10 cellular contexts compared by ENCODE assay signal in the genomic region with DNA sequence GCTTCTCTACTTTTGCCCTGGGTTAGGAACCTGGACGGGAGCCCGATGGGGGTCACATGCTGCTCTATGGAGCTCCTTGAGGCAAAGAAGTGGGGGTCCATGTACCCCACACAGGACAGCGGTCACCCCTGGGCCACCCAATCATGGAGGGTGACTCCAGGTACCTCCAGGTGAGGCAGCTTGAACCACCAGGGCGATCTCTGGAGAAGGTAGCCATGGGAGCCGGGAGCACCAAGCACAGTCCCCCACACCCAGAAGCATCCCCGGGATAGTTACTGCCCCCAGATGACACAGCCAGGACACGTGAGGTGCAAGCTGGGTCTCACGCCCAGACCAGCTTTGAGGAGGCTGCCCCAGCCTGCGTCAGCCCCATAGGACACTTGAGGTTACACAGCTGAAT. TPM values are rescaled to one million over a fixed set of nuclear protein-coding genes. Genes with fewer than 3 reads are reported as not detected.
"Had no signal": no experiment of that assay in that cellular context is flagged by ENCODE, and none has a peak within 500 bp of the region (broad histone marks: within the 10 kb centered on the region; RNA-seq: fewer than 3 reads in every experiment).

No MANE protein-coding gene starts in this region.

- H3K4me3 ChIP-seq: K562 had no signal

- H3K27ac Mint-ChIP-seq: IgD-negative memory B cell had no signal

- H3K4me1 Mint-ChIP-seq: IgD-negative memory B cell had no signal

- H3K27me3 Mint-ChIP-seq: IgD-negative memory B cell had no signal

- ATAC-seq: HepG2, K562 had no signal

- FAIRE-seq: HepG2, HTR-8/SVneo, K562 had no signal

- DNase-seq: IMR-90, KBM-7, KG1 had no signal

- H3K27ac ChIP-seq: HL-60 had no signal

- H3K36me3 Mint-ChIP-seq: IgD-negative memory B cell had no signal

RNA-seq across cellular contexts. Expression of a gene that starts 58.4 kb away (rescaled TPM):
- total RNA-seq: HT-29, HT1080 had no signal
